Comparison of ENCODE assay signal across 8 cellular contexts in the genomic region with DNA sequence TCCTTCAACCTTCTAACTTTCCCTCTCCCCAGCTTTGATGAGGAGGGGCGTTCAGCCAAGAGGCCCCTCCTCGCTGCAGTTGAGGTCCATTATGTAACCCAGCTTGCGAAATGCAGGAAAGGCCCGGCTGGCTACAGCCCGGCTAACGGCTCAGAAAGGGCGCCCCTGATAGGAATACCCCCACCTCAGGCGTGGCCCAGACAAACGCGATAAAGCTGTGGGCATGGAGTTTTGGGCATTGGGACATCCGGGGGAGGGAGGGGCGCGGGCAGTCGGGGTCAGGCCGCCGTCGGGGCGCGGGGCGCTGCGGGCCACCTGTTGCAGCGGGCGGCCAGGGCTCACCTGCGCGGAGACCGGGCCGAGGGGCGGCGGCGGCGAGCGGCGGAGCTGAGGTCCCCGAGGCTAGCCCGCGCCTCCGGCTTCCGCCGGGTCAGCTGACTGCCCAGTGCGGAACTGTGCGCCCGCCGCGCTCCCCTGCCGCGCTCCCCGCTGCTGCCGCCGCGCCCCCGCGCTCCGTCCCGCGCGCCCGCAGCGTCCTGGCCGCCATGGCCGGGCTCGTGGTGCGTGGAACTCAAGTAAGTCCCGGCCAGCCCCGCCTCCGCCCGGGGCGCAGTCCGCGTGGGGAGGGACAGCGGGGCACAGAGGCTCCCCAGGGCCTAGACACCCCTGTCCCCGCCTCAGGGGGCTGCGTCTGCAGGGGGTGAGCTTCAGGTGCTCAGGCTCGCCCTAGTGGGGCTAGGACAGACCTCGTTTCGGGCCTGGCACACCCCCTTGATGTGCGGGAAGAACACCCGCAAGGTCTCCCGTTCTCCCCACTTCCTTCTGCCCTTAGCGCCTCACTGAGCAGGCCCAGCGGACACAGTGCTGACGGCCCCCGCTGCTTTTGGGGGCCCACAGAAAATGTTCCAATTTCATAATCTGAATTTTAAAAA. TPM values are rescaled to one million over a fixed set of nuclear protein-coding genes. Genes with fewer than 3 reads are reported as not detected.
A peak's percentile ranks its signal among the peaks of the same experiment; 100 is the strongest.
DNase-seq lines count a peak whose midpoint lies in the region; ATAC-seq and TF ChIP-seq lines count a peak whose summit lies in the region.

Gene LRMDA, plus strand, starts transcription at position 445 of the 932 bp plus-strand sequence.

- ATAC-seq in HG02870 (IDR thresholded peaks at IDR 0.05; ENCODE audit: unreplicated experiment): peak; percentile 49
- ATAC-seq in HG03565 (IDR thresholded peaks at IDR 0.05; ENCODE audit: unreplicated experiment): no peak

- H3K36me3 ChIP-seq in skeletal muscle satellite cell (ENCODE audit: insufficient read depth, low read length): no peaks in the 10 kb centered on the region

- no peaks in the 10 kb centered on the region for H3K4me1 ChIP-seq in skeletal muscle satellite cell (ENCODE audit: control insufficient read depth, insufficient read depth, low read length)

- H3K9me3 ChIP-seq in iPS-18c (ENCODE audit: control insufficient read depth, insufficient read depth, low read length) (no peaks in the 10 kb centered on the region), skeletal muscle satellite cell (replicated peaks; ENCODE audit: low read length) (no peaks in the 10 kb centered on the region)

- H3K4me2 ChIP-seq in skeletal muscle satellite cell (ENCODE audit: low read length): peak within 1 kb of the TSS; percentile 64

- H3K27me3 ChIP-seq in skeletal muscle satellite cell (ENCODE audit: control insufficient read depth, insufficient read depth, low read length): peaks cover 55% of the 10 kb centered on the region

- in situ Hi-C loops in astrocyte of the cerebellum (cut with HindIII; ENCODE audit: low sequenced_read_pairs): loop anchor here (5.0 kb wide), 1 partner anchor 101 kb away; no protein-coding TSS in a partner anchor

- DNase-seq in AG10803 (ENCODE audit: low read depth) (peak; percentile 20), astrocyte of the cerebellum (ENCODE audit: low read depth) (no peak), DMS114 treated with DMSO at 0.1 percent for 48 hours (lab: John Stamatoyannopoulos, UW; ENCODE audit: unreplicated experiment) (no peak), cortex of kidney (lab: John Stamatoyannopoulos, UW) (no peak)

- TF ChIP-seq CTCF in AG10803 (conservative IDR thresholded peaks at IDR 0.05; ENCODE audit: low read length) (no peak), astrocyte of the cerebellum (IDR thresholded peaks at IDR 0.05; ENCODE audit: low read depth, low read length, missing control alignments) (no peak)

- no peak within 1 kb of the TSS for H3K9ac ChIP-seq in skeletal muscle satellite cell (ENCODE audit: low read depth, low read length)

- H3K4me3 ChIP-seq in AG10803 (ENCODE audit: low read length): peak within 1 kb of the TSS; percentile 56
- peak within 1 kb of the TSS; percentile 32 for H3K4me3 ChIP-seq in astrocyte of the cerebellum (ENCODE audit: low read depth, low read length)
- H3K4me3 ChIP-seq in iPS-18c (ENCODE audit: insufficient read depth, low read depth, low read length): peak within 1 kb of the TSS; percentile 28
- peak within 1 kb of the TSS; percentile 49 for H3K4me3 ChIP-seq in skeletal muscle satellite cell (ENCODE audit: low read length)

RNA-seq across cellular contexts. Expression of gene LRMDA, which starts in this region (rescaled TPM):
- total RNA-seq in skeletal muscle satellite cell (2012; rRNA removed): 2.2 and 3.8 TPM in 2 replicates
